ENCODE assay signal across 19 cellular contexts in the genomic region with DNA sequence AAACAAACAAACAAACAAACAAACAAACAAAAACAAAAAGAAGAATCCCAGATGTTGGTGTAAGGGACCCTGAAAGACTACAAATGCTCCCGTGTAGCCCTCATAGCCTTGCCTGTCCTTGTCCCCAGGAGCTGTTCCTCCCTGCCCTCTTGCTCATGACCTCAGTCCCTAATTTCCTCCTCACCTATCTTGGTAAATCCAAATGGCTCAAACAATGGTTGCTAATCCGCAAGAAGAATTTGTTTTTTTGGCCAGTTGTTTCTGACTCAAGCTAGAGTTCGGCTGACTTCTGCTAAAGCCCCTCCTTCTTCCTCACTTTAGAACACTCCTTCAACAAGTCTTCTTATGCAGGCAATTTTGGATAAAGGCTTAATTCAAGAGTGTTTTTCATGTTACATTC. TPM values are rescaled to one million over a fixed set of nuclear protein-coding genes. Genes with fewer than 3 reads are reported as not detected.
"Had no signal": no experiment of that assay in that cellular context is flagged by ENCODE, and none has a peak within 500 bp of the region (broad histone marks: within the 10 kb centered on the region; RNA-seq: fewer than 3 reads in every experiment).

No MANE protein-coding gene starts in this region.

- H3K9me3 Mint-ChIP-seq: natural killer cell treated with Interleukin-12 subunit alpha and Interleukin-12 subunit beta and Interleukin-15 and Interleukin-18, amount 100 ng/mL, for 72 hours; stimulated activated naive B cell treated with anti-CD40 and anti-IgM and Interleukin-4, amounts not matched to agents 10 μg/mL and 1 μg/mL and 100 μg/mL, for 72 hours; stimulated activated naive CD8-positive, alpha-beta T cell treated with anti-CD3 and anti-CD28 coated beads, Interleukin-15, amount 100 ng/mL, for 72 hours had no signal

- H3K9me3 ChIP-seq: colonic mucosa, heart left ventricle, neutrophil, testis, transverse colon had no signal

- DNase-seq: colonic mucosa; dermis blood vessel endothelial cell; effector CD8-positive, alpha-beta T cell; heart left ventricle; hypothalamus; midbrain; stimulated activated CD4-positive, alpha-beta T cell treated with anti-CD3 and anti-CD28 coated beads, Interleukin-2, amount 100 ng/mL, for 24 hours; stimulated activated CD4-positive, alpha-beta T cell treated with anti-CD3 and anti-CD28 coated beads, Interleukin-4, amount 100 ng/mL, for 4 hours; stimulated activated naive B cell treated with anti-CD40 and anti-IgM and Interleukin-4, amounts not matched to agents 10 μg/mL and 1 μg/mL and 100 μg/mL, for 72 hours; stimulated activated naive CD8-positive, alpha-beta T cell treated with anti-CD3 and anti-CD28 coated beads, Interleukin-15, amount 100 ng/mL, for 72 hours; testis; transverse colon had no signal

- H3K27me3 Mint-ChIP-seq: stimulated activated naive B cell treated with anti-CD40 and anti-IgM and Interleukin-4, amounts not matched to agents 10 μg/mL and 1 μg/mL and 100 μg/mL, for 72 hours had no signal

- H3K36me3 ChIP-seq: colonic mucosa, heart left ventricle, neutrophil, transverse colon had no signal

- H3K4me1 Mint-ChIP-seq: stimulated activated naive B cell treated with anti-CD40 and anti-IgM and Interleukin-4, amounts not matched to agents 10 μg/mL and 1 μg/mL and 100 μg/mL, for 72 hours; stimulated activated naive CD8-positive, alpha-beta T cell treated with anti-CD3 and anti-CD28 coated beads, Interleukin-15, amount 100 ng/mL, for 72 hours had no signal

- H3K27ac ChIP-seq: colonic mucosa, heart left ventricle, neutrophil, testis, transverse colon had no signal

- ATAC-seq: esophagus mucosa; heart left ventricle; natural killer cell treated with Interleukin-12 subunit alpha and Interleukin-12 subunit beta and Interleukin-15 and Interleukin-18, amount 100 ng/mL, for 72 hours; sciatic nerve; stimulated activated naive B cell treated with anti-CD40 and anti-IgM and Interleukin-4, amounts not matched to agents 10 μg/mL and 1 μg/mL and 100 μg/mL, for 72 hours; stimulated activated naive CD8-positive, alpha-beta T cell treated with anti-CD3 and anti-CD28 coated beads, Interleukin-15, amount 100 ng/mL, for 72 hours had no signal

- H3K4me1 ChIP-seq: colonic mucosa, heart left ventricle, testis, transverse colon had no signal

- H3K27ac Mint-ChIP-seq: natural killer cell treated with Interleukin-12 subunit alpha and Interleukin-12 subunit beta and Interleukin-15 and Interleukin-18, amount 100 ng/mL, for 72 hours; stimulated activated naive B cell treated with anti-CD40 and anti-IgM and Interleukin-4, amounts not matched to agents 10 μg/mL and 1 μg/mL and 100 μg/mL, for 72 hours; stimulated activated naive CD8-positive, alpha-beta T cell treated with anti-CD3 and anti-CD28 coated beads, Interleukin-15, amount 100 ng/mL, for 72 hours had no signal

- H3K4me3 Mint-ChIP-seq: natural killer cell treated with Interleukin-12 subunit alpha and Interleukin-12 subunit beta and Interleukin-15 and Interleukin-18, amount 100 ng/mL, for 72 hours; stimulated activated naive B cell treated with anti-CD40 and anti-IgM and Interleukin-4, amounts not matched to agents 10 μg/mL and 1 μg/mL and 100 μg/mL, for 72 hours; stimulated activated naive CD8-positive, alpha-beta T cell treated with anti-CD3 and anti-CD28 coated beads, Interleukin-15, amount 100 ng/mL, for 72 hours had no signal

- H3K4me3 ChIP-seq: colonic mucosa, heart left ventricle, testis, transverse colon had no signal

- H3K27me3 ChIP-seq: colonic mucosa, heart left ventricle, neutrophil, testis, transverse colon had no signal

- H3K36me3 Mint-ChIP-seq: natural killer cell treated with Interleukin-12 subunit alpha and Interleukin-12 subunit beta and Interleukin-15 and Interleukin-18, amount 100 ng/mL, for 72 hours had no signal

- FAIRE-seq: endometrium, frontal cortex, islet of Langerhans had no signal

RNA-seq across cellular contexts. Expression of a gene that starts 15.6 kb away (rescaled TPM):
- total RNA-seq: natural killer cell treated with Interleukin-12 subunit alpha and Interleukin-12 subunit beta and Interleukin-15 and Interleukin-18, amount 100 ng/mL, for 72 hours had no signal
